In the genomic region with DNA sequence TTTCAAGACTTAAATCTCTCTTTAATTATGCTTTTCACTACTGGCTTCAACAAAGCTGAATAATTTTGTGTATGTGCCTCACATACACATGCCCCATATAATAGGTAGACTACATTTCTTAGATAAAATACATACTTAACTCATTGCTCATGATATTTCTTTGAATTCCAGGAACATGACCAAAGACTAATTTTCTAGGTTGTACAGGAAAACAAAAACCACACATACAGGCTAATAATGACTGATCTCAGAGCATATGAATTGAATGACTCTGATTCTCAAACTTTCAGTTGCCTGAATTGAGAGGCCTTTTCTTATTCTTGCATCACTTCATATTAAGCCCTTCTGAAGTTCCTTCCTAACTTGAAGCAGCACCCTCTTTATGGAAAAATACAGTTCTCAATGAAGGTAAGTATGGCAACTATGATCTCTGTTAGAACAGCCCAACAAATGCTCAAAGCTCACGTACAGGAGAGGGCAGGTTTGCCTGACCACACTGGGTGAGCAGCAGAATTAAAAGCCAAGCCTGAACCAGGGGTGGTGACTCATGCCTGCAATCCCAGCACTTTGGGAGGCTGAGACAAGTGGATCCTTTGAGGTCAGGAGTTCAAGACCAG, we compare ENCODE assay signal across 1 cellular context.
TF ChIP-seq lines count a peak whose summit lies in the region.

No MANE protein-coding gene starts in this region.

TF ChIP-seq in IMR-90, 13 proteins besides CTCF, POLR2A, EP300 and RAD21:
- no peak for TF ChIP-seq CHD1 (IDR thresholded peaks at IDR 0.05; ENCODE audit: low read depth, low read length)
- TF ChIP-seq CEBPB (IDR thresholded peaks at IDR 0.05; ENCODE audit: low read depth, low read length), result peak; percentile 96
- no peak for TF ChIP-seq MXI1 (IDR thresholded peaks at IDR 0.05; ENCODE audit: borderline replicate concordance, low read depth, low read length)
- TF ChIP-seq MAFK (IDR thresholded peaks at IDR 0.05; ENCODE audit: low read depth, low read length), result 0 out of 2 replicates have a peak, but pooled peaks have one; percentile 1
- TF ChIP-seq SMC3 (IDR thresholded peaks at IDR 0.05; ENCODE audit: low read depth, low read length), result no peak
- TF ChIP-seq, protein P1, sequence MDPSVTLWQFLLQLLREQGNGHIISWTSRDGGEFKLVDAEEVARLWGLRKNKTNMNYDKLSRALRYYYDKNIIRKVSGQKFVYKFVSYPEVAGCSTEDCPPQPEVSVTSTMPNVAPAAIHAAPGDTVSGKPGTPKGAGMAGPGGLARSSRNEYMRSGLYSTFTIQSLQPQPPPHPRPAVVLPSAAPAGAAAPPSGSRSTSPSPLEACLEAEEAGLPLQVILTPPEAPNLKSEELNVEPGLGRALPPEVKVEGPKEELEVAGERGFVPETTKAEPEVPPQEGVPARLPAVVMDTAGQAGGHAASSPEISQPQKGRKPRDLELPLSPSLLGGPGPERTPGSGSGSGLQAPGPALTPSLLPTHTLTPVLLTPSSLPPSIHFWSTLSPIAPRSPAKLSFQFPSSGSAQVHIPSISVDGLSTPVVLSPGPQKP (IDR thresholded peaks at IDR 0.05; ENCODE audit: borderline replicate concordance, low read depth, low read length), result no peak
- no peak for TF ChIP-seq MAZ (IDR thresholded peaks at IDR 0.05; ENCODE audit: borderline replicate concordance, low read depth, low read length)
- TF ChIP-seq NFE2L2 (IDR thresholded peaks at IDR 0.05; ENCODE audit: low read depth, low read length), result no peak
- TF ChIP-seq FOS (IDR thresholded peaks at IDR 0.05; ENCODE audit: low read depth, low read length), result peak; percentile 28; the same call in 1 of the 2 replicates
- no peak for TF ChIP-seq RFX5 (IDR thresholded peaks at IDR 0.05; ENCODE audit: low read depth, low read length)
- TF ChIP-seq RCOR1 (IDR thresholded peaks at IDR 0.05; ENCODE audit: insufficient replicate concordance, low read length), result no peak
